Comparison of ENCODE assay signal across 9 cellular contexts in genomic region chr5:143340891-143341685, GRCh38.
A peak's percentile ranks its signal among the peaks of the same experiment; 100 is the strongest.
DNase-seq lines count a peak whose midpoint lies in the region; ATAC-seq and TF ChIP-seq lines count a peak whose summit lies in the region.
"Had no signal": no experiment of that assay in that cellular context is flagged by ENCODE, and none has a peak within 500 bp of the region (broad histone marks: within the 10 kb centered on the region; RNA-seq: fewer than 3 reads in every experiment).

No MANE protein-coding gene starts in this region.

- peaks cover 36% of the 10 kb centered on the region; the same call in 1 of the 2 replicates for H4K20me1 ChIP-seq in IMR-90 (ENCODE audit: insufficient read depth, low read length)

- no peak for TF ChIP-seq POLR2A in IMR-90 (IDR thresholded peaks at IDR 0.05; ENCODE audit: low read depth, low read length)
- no peak for TF ChIP-seq POLR2A in gastrocnemius medialis (IDR thresholded peaks at IDR 0.05)

- H3K56ac ChIP-seq in IMR-90 (ENCODE audit: extremely low read depth, insufficient read depth, low read length): no peak overlapping the region

- H3K36me3 ChIP-seq in IMR-90 (ENCODE audit: control insufficient read depth, insufficient read depth, low read length) (no peaks in the 10 kb centered on the region; the same call in none of the 2 replicates), gastrocnemius medialis (no peaks in the 10 kb centered on the region)

- peak overlapping the region; percentile 82 for H3K27ac Mint-ChIP-seq in activated naive CD8-positive, alpha-beta T cell treated with anti-CD3 and anti-CD28 coated beads, Interleukin-2, amount 50 U/mL, for 24 hours
- H3K27ac Mint-ChIP-seq: CD4-positive, alpha-beta T cell had no signal

- no peak overlapping the region for H2BK15ac ChIP-seq in IMR-90 (ENCODE audit: low read depth, low read length)

- no peak overlapping the region for H4K91ac ChIP-seq in IMR-90 (ENCODE audit: insufficient read depth, low read depth, low read length)

- no peak overlapping the region for H2AK5ac ChIP-seq in IMR-90 (ENCODE audit: low read depth, low read length)

- peak overlapping the region; percentile 21; the same call in 1 of the 2 replicates for H2BK20ac ChIP-seq in IMR-90 (ENCODE audit: low read depth, low read length)

- H3K9me3 Mint-ChIP-seq in activated naive CD8-positive, alpha-beta T cell treated with anti-CD3 and anti-CD28 coated beads, Interleukin-2, amount 50 U/mL, for 24 hours: peaks cover 4% of the 10 kb centered on the region
- H3K9me3 Mint-ChIP-seq: CD4-positive, alpha-beta T cell had no signal

- dilution Hi-C loops in IMR-90 (cut with HindIII; ENCODE audit: low sequenced_read_pairs, unreplicated experiment): no loop called here

- peaks cover 24 to 73% of the 10 kb centered on the region in 2 experiments for H3K79me1 ChIP-seq in IMR-90 (ENCODE audit: low read depth in 1 of 2, low read length in 2 of 2)

- H3K4me3 ChIP-seq in IMR-90 (ENCODE audit: insufficient read depth, low read depth, low read length) (no peak overlapping the region), gastrocnemius medialis (no peak overlapping the region)

- peak overlapping the region; percentile 53 for H2BK5ac ChIP-seq in IMR-90 (ENCODE audit: low read depth, low read length, poor library complexity, severe bottlenecking)

- H3K9me3 ChIP-seq in IMR-90 (ENCODE audit: control insufficient read depth, insufficient read depth, low read length) (no peaks in the 10 kb centered on the region), gastrocnemius medialis (no peaks in the 10 kb centered on the region)

- H3K27me3 Mint-ChIP-seq in activated naive CD8-positive, alpha-beta T cell treated with anti-CD3 and anti-CD28 coated beads, Interleukin-2, amount 50 U/mL, for 24 hours: no peaks in the 10 kb centered on the region
- H3K27me3 Mint-ChIP-seq: CD4-positive, alpha-beta T cell had no signal

- no peak overlapping the region for H3K4me3 Mint-ChIP-seq in activated naive CD8-positive, alpha-beta T cell treated with anti-CD3 and anti-CD28 coated beads, Interleukin-2, amount 50 U/mL, for 24 hours
- H3K4me3 Mint-ChIP-seq: CD4-positive, alpha-beta T cell had no signal

- no peak overlapping the region for H3K9ac ChIP-seq in IMR-90 (ENCODE audit: low read depth, low read length)

- peaks cover 23% of the 10 kb centered on the region for H3K36me3 Mint-ChIP-seq in activated naive CD8-positive, alpha-beta T cell treated with anti-CD3 and anti-CD28 coated beads, Interleukin-2, amount 50 U/mL, for 24 hours (ENCODE audit: low read depth)

- H3K27ac ChIP-seq in IMR-90 (ENCODE audit: insufficient read depth, low read length) (no peak overlapping the region; the same call in 1 of the 2 replicates), gastrocnemius medialis (peak overlapping the region; percentile 60 to 74 (median 70))

- no peak for TF ChIP-seq CTCF in IMR-90 (conservative IDR thresholded peaks at IDR 0.05; ENCODE audit: low read depth, low read length)
- TF ChIP-seq CTCF in gastrocnemius medialis (IDR thresholded peaks at IDR 0.05 in 4 of 5, conservative IDR thresholded peaks at IDR 0.05 in 1 of 5): no peak
- no peak for TF ChIP-seq CTCF in GM10266 (IDR thresholded peaks at IDR 0.05; ENCODE audit: control insufficient read depth, insufficient read depth, low read depth, missing control alignments)

- H2AFZ ChIP-seq in IMR-90 (replicated peaks; ENCODE audit: low read length, poor library complexity): no peak overlapping the region

- DNase-seq in IMR-90: peak; percentile 28
- no peak for DNase-seq in activated naive CD8-positive, alpha-beta T cell treated with anti-CD3 and anti-CD28 coated beads, Interleukin-2, amount 50 U/mL, for 24 hours
- DNase-seq in Right ventricle myocardium superior: no peak
- DNase-seq in gastrocnemius medialis: no peak
- DNase-seq in GM10266 (ENCODE audit: extremely low spot score): no peak
- DNase-seq in NCI-H2107 treated with DMSO at 0.1 percent for 48 hours (lab: John Stamatoyannopoulos, UW; ENCODE audit: unreplicated experiment): no peak
- DNase-seq: CD4-positive, alpha-beta T cell; NCI-H2107 had no signal

- TF ChIP-seq RAD21 in IMR-90 (IDR thresholded peaks at IDR 0.05; ENCODE audit: low read length): no peak

- H4K8ac ChIP-seq in IMR-90 (ENCODE audit: low read depth in 2 of 2, low read length in 2 of 2): peak overlapping the region in 1 of 2 experiments; percentile 10; a peak in 1 of 4 replicates

- H3K23ac ChIP-seq in IMR-90 (ENCODE audit: low read depth, low read length): no peak overlapping the region

- CTCF ChIA-PET in IMR-90 (lab: Yijun Ruan, JAX): interaction anchor here (1.2 kb wide), 1 partner anchor 29 kb away, joined by 3 read pairs; no protein-coding TSS in a partner anchor

- H3K27me3 ChIP-seq in IMR-90 (ENCODE audit: control insufficient read depth, insufficient read depth, low read length) (no peaks in the 10 kb centered on the region), gastrocnemius medialis (no peaks in the 10 kb centered on the region)

- no peak overlapping the region; the same call in 1 of the 2 replicates for H3K18ac ChIP-seq in IMR-90 (ENCODE audit: low read depth, low read length)

- intact Hi-C loops in IMR-90 (cut with micrococcal nuclease) (loop anchor here (2.0 kb wide), 1 partner anchor 14 kb away; no protein-coding TSS in a partner anchor), Right ventricle myocardium superior (cut with DNase I) (no loop called here), gastrocnemius medialis (cut with DNase I; ENCODE audit: low total_unique reads) (no loop called here)

- H3K14ac ChIP-seq in IMR-90 (replicated peaks; ENCODE audit: low read depth, low read length): no peak overlapping the region; the same call in 1 of the 2 replicates

- peaks cover 13% of the 10 kb centered on the region for H3K9me1 ChIP-seq in IMR-90 (ENCODE audit: insufficient read depth, low read length)

- no TSS peak for BruUV-seq in IMR-90 (replicated peaks; lab: Mats Ljungman, UMichigan)

- POLR2A ChIA-PET in IMR-90 (lab: Charles Lee; ENCODE audit: unreplicated experiment): no interaction called here

- no peak overlapping the region for H4K5ac ChIP-seq in IMR-90 (ENCODE audit: low read depth, low read length)

- ATAC-seq in IMR-90 (ENCODE audit: low read depth): no peak
- no peak for ATAC-seq in activated naive CD8-positive, alpha-beta T cell treated with anti-CD3 and anti-CD28 coated beads, Interleukin-2, amount 50 U/mL, for 24 hours
- ATAC-seq in Right ventricle myocardium superior (ENCODE audit: poor library complexity): peak; percentile 69
- ATAC-seq in gastrocnemius medialis: no peak
- no peak for ATAC-seq in SK-N-SH treated with all-trans-retinoic acid at 6 μM for 48 hours

- H3K4me1 Mint-ChIP-seq in activated naive CD8-positive, alpha-beta T cell treated with anti-CD3 and anti-CD28 coated beads, Interleukin-2, amount 50 U/mL, for 24 hours: peaks cover 47% of the 10 kb centered on the region

- WGBS in IMR-90 (ENCODE audit: extremely low coverage in 2 of 2, insufficient read length in 1 of 2), 2 experiments: no CpG with 5 or more reads among the region's 3 CpGs

- H3K4me1 ChIP-seq in IMR-90 (ENCODE audit: control insufficient read depth, insufficient read depth, low read length) (peaks cover 6% of the 10 kb centered on the region), gastrocnemius medialis (peaks cover 70 to 89% of the 10 kb centered on the region in 2 donors)

- H2BK120ac ChIP-seq in IMR-90 (ENCODE audit: low read depth, low read length): peak overlapping the region; percentile 16; the same call in 1 of the 2 replicates

- H2AK9ac ChIP-seq in IMR-90 (replicated peaks; ENCODE audit: low read depth, low read length, poor library complexity): no peak overlapping the region

- in situ Hi-C loops in IMR-90 (cut with MboI; ENCODE audit: low sequenced_read_pairs): no loop called here
- in situ Hi-C loops in gastrocnemius medialis (cut with MboI; ENCODE audit: low sequenced_read_pairs in 4 of 4): no loop called here

- H3K4ac ChIP-seq in IMR-90 (ENCODE audit: low read depth, low read length): no peak overlapping the region

- H3K4me2 ChIP-seq in IMR-90 (ENCODE audit: low read depth, low read length): no peak overlapping the region

TF ChIP-seq in IMR-90, 13 proteins besides CTCF, POLR2A, EP300 and RAD21 (continues in another document):
- TF ChIP-seq ELK1 (IDR thresholded peaks at IDR 0.05; ENCODE audit: borderline replicate concordance, low read depth, low read length) (no peak), MAZ (IDR thresholded peaks at IDR 0.05; ENCODE audit: borderline replicate concordance, low read depth, low read length) (no peak), RFX5 (IDR thresholded peaks at IDR 0.05; ENCODE audit: low read depth, low read length) (no peak), FOS (IDR thresholded peaks at IDR 0.05; ENCODE audit: low read depth, low read length) (no peak), MAFK (IDR thresholded peaks at IDR 0.05; ENCODE audit: low read depth, low read length) (no peak), CHD1 (IDR thresholded peaks at IDR 0.05; ENCODE audit: low read depth, low read length) (no peak)

TF ChIP-seq in SK-N-SH treated with all-trans-retinoic acid at 6 μM for 48 hours, 23 proteins besides CTCF, POLR2A, EP300 and RAD21 (continues in another document):
- TF ChIP-seq TOX (CRISPR knock-in tag; IDR thresholded peaks at IDR 0.05; ENCODE audit: borderline replicate concordance): no peak
- no peak for TF ChIP-seq PATZ1 (CRISPR knock-in tag; IDR thresholded peaks at IDR 0.05; ENCODE audit: borderline replicate concordance)
- no peak for TF ChIP-seq ESRRG (CRISPR knock-in tag; IDR thresholded peaks at IDR 0.05)
